Comparison of ENCODE assay signal across 2 cellular contexts in the genomic region with DNA sequence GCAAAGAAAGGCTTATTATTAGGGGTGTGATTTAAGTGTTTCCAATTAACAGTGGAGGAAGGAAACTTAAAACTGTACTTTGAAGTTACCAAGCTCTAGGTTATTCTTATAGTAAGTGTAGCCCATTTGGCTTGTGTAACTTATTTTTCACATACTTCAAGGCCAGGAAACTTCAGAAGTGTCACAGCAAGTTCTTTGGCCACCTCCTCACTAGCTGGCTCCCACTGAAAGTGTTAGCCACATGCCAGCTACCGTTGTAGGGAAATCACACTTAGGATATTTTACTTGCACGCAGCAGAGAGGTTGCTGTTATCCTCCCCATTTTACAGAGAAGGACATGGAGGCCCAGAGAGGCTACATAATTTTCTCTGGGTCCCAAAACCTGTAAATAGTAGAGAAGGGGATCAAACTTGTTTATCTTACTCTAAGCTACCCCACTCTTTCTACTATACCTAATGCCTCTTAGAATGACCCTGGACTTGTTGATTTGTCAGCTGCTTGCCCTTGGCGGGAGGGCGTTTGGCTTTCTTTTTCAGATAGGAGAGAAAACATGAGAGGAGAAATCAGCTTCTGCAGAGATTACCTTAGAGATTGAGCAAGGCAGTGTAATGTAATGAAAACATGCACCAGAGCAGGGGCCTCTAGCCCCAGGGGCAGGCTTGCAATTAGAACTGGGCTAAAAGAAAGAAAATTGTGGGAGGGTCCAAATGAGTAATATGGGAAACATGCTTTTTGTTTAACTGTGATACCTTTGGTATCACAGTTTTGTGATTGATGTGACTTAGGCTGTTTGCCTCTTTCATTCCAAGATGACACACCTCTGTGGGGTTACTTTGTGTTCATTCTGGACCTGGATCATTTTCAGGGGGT.
TF ChIP-seq lines count a peak whose summit lies in the region.

No MANE protein-coding gene starts in this region.

TF ChIP-seq in GM23338, 12 proteins besides CTCF, POLR2A, EP300 and RAD21:
- TF ChIP-seq, protein P1, sequence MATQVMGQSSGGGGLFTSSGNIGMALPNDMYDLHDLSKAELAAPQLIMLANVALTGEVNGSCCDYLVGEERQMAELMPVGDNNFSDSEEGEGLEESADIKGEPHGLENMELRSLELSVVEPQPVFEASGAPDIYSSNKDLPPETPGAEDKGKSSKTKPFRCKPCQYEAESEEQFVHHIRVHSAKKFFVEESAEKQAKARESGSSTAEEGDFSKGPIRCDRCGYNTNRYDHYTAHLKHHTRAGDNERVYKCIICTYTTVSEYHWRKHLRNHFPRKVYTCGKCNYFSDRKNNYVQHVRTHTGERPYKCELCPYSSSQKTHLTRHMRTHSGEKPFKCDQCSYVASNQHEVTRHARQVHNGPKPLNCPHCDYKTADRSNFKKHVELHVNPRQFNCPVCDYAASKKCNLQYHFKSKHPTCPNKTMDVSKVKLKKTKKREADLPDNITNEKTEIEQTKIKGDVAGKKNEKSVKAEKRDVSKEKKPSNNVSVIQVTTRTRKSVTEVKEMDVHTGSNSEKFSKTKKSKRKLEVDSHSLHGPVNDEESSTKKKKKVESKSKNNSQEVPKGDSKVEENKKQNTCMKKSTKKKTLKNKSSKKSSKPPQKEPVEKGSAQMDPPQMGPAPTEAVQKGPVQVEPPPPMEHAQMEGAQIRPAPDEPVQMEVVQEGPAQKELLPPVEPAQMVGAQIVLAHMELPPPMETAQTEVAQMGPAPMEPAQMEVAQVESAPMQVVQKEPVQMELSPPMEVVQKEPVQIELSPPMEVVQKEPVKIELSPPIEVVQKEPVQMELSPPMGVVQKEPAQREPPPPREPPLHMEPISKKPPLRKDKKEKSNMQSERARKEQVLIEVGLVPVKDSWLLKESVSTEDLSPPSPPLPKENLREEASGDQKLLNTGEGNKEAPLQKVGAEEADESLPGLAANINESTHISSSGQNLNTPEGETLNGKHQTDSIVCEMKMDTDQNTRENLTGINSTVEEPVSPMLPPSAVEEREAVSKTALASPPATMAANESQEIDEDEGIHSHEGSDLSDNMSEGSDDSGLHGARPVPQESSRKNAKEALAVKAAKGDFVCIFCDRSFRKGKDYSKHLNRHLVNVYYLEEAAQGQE (IDR thresholded peaks at IDR 0.05; ENCODE audit: unreplicated experiment) = no peak
- TF ChIP-seq, protein P2, sequence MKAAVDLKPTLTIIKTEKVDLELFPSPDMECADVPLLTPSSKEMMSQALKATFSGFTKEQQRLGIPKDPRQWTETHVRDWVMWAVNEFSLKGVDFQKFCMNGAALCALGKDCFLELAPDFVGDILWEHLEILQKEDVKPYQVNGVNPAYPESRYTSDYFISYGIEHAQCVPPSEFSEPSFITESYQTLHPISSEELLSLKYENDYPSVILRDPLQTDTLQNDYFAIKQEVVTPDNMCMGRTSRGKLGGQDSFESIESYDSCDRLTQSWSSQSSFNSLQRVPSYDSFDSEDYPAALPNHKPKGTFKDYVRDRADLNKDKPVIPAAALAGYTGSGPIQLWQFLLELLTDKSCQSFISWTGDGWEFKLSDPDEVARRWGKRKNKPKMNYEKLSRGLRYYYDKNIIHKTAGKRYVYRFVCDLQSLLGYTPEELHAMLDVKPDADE (IDR thresholded peaks at IDR 0.05) = no peak
- TF ChIP-seq ZNF114 (CRISPR knock-in tag; IDR thresholded peaks at IDR 0.05) (no peak), EZH2 (IDR thresholded peaks at IDR 0.05; ENCODE audit: low read depth, unreplicated experiment) (no peak), CREB1 (CRISPR knock-in tag; IDR thresholded peaks at IDR 0.05; ENCODE audit: low read depth) (no peak)

TF ChIP-seq in WTC11, 78 proteins besides CTCF, POLR2A, EP300 and RAD21 (continued from another document):
- TF ChIP-seq, protein P3, sequence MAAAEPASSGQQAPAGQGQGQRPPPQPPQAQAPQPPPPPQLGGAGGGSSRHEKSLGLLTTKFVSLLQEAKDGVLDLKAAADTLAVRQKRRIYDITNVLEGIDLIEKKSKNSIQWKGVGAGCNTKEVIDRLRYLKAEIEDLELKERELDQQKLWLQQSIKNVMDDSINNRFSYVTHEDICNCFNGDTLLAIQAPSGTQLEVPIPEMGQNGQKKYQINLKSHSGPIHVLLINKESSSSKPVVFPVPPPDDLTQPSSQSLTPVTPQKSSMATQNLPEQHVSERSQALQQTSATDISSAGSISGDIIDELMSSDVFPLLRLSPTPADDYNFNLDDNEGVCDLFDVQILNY (CRISPR knock-in tag; IDR thresholded peaks at IDR 0.05) = no peak
- TF ChIP-seq HMGA2 (CRISPR knock-in tag; IDR thresholded peaks at IDR 0.05) (no peak), ZNF671 (CRISPR knock-in tag; IDR thresholded peaks at IDR 0.05) (no peak)
- TF ChIP-seq, protein P4, sequence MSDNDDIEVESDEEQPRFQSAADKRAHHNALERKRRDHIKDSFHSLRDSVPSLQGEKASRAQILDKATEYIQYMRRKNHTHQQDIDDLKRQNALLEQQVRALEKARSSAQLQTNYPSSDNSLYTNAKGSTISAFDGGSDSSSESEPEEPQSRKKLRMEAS (CRISPR knock-in tag; IDR thresholded peaks at IDR 0.05) = no peak
